In the genomic region with DNA sequence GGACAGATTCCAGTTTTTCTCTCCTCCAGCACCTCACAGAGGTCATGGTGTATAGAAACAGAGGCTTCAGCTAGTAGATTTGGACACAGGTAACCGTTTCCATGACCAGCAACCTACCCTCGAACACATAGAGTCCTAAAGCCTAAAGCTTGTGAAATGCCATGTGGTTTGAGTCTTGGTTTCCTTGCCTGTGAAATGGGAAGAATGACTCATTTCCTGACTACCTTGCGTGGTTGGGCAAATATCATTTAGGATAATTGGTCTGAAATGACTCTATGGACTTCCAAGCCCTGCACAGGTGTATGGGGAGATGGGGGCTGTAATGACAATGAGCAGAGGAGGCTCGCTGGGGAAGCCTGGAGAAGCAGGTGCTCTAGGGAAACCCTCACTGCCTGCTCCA, we compare ENCODE assay signal across 1 cellular context.
TF ChIP-seq lines count a peak whose summit lies in the region.

No MANE protein-coding gene starts in this region.

TF ChIP-seq in HepG2, 621 proteins besides CTCF, POLR2A, EP300 and RAD21:
- 0 out of 2 replicates have a peak, but pooled peaks have one; percentile 21 for TF ChIP-seq ZNF629 (CRISPR knock-in tag; conservative IDR thresholded peaks at IDR 0.05)
- no peak for TF ChIP-seq ZNF24 (IDR thresholded peaks at IDR 0.05)
- no peak for TF ChIP-seq ZNF597 (CRISPR knock-in tag; IDR thresholded peaks at IDR 0.05)
- TF ChIP-seq ZNF556 (CRISPR knock-in tag; IDR thresholded peaks at IDR 0.05; ENCODE audit: borderline replicate concordance), result no peak
- no peak for TF ChIP-seq ZNF580 (CRISPR knock-in tag; IDR thresholded peaks at IDR 0.05; ENCODE audit: borderline replicate concordance, low read depth)
- no peak for TF ChIP-seq ZNF773 (CRISPR knock-in tag; IDR thresholded peaks at IDR 0.05; ENCODE audit: borderline replicate concordance)
